In genomic region chr3:64030741-64031140, GRCh38 we compare ENCODE assay signal across 8 cellular contexts. TPM values are rescaled to one million over a fixed set of nuclear protein-coding genes. Genes with fewer than 3 reads are reported as not detected.
DNase-seq lines count a peak whose midpoint lies in the region; ATAC-seq and TF ChIP-seq lines count a peak whose summit lies in the region.

No MANE protein-coding gene starts in this region.

- intact Hi-C loops in tibial artery (cut with DNase I; ENCODE audit: low total_unique reads): loop anchor here (2.0 to 10.0 kb wide), 4 partner anchors 124 to 452 kb away; no protein-coding TSS in a partner anchor

- no peak overlapping the region for H2AK5ac ChIP-seq in trophoblast cell (ENCODE audit: low read length)

- no peaks in the 10 kb centered on the region for H3F3A ChIP-seq in GM23338 (replicated peaks; ENCODE audit: low read depth)

- no peak overlapping the region for H4K12ac ChIP-seq in trophoblast cell (ENCODE audit: low read depth, low read length)

- H3K4me2 ChIP-seq in GM23338: peak overlapping the region; percentile 50; the same call in 1 of the 2 replicates
- peak overlapping the region; percentile 62 for H3K4me2 ChIP-seq in trophoblast cell (ENCODE audit: low read length)

- peaks cover 4% of the 10 kb centered on the region for H3K27me3 Mint-ChIP-seq in GM23338 (ENCODE audit: insufficient read depth, low read depth, poor library complexity)

- peak; percentile 67 for DNase-seq in G401 (ENCODE audit: low spot score)
- DNase-seq in GM23338 (ENCODE audit: low spot score): peak; percentile 93
- peak; percentile 76 to 80 for DNase-seq in SHP77 (lab: John Stamatoyannopoulos, UW)
- DNase-seq in activated naive CD4-positive, alpha-beta T cell (lab: John Stamatoyannopoulos, UW): peak; percentile 34 to 57 (median 44)
- peak; percentile 79 for DNase-seq in glomerular visceral epithelial cell (ENCODE audit: extremely low spot score)
- peak; percentile 56 to 83 for DNase-seq in trophoblast cell
- DNase-seq in tibial artery: peak; percentile 41 to 78

- no peaks in the 10 kb centered on the region; the same call in 1 of the 3 replicates for H3K9me3 Mint-ChIP-seq in GM23338

- H3K4me3 ChIP-seq in GM23338: no peak overlapping the region
- H3K4me3 ChIP-seq in trophoblast cell (ENCODE audit: low read depth, low read length): no peak overlapping the region
- H3K4me3 ChIP-seq in tibial artery: peak overlapping the region; percentile 20 to 41

- H3K27ac Mint-ChIP-seq in GM23338: peak overlapping the region; percentile 71; the same call in 1 of the 2 replicates

- H3K4ac ChIP-seq in trophoblast cell (ENCODE audit: low read depth, low read length): no peak overlapping the region

- H2AFZ ChIP-seq in GM23338: 0 out of 2 replicates have a peak overlapping the region, but pooled peaks have one; percentile 7
- H2AFZ ChIP-seq in trophoblast cell (ENCODE audit: insufficient read depth, low read length, poor library complexity): no peak overlapping the region

- WGBS in trophoblast cell (ENCODE audit: extremely low coverage, insufficient coverage, insufficient read length): no CpG with 5 or more reads among the region's 16 CpGs

- H3K27me3 ChIP-seq in GM23338 (ENCODE audit: insufficient read depth) (no peaks in the 10 kb centered on the region), trophoblast cell (ENCODE audit: insufficient read depth, low read length) (no peaks in the 10 kb centered on the region), tibial artery (peaks cover 0 to 2% of the 10 kb centered on the region in 2 donors)

- H3K79me1 ChIP-seq in trophoblast cell (ENCODE audit: low read length): peaks cover 5% of the 10 kb centered on the region

- H3K9ac ChIP-seq in trophoblast cell (ENCODE audit: low read length): no peak overlapping the region

- no peak overlapping the region for H2BK12ac ChIP-seq in trophoblast cell (ENCODE audit: low read length)

- H3K79me2 ChIP-seq in GM23338 (replicated peaks; ENCODE audit: insufficient read depth) (no peaks in the 10 kb centered on the region), trophoblast cell (ENCODE audit: control insufficient read depth, insufficient read depth, low read length, poor library complexity) (no peaks in the 10 kb centered on the region)

- peak; percentile 98 for ATAC-seq in GM23338

- TF ChIP-seq CTCF in GM23338 (conservative IDR thresholded peaks at IDR 0.05; ENCODE audit: low read depth in 2 of 2) (peak; percentile 79 to 100), LNCAP (IDR thresholded peaks at IDR 0.05) (peak; percentile 80), tibial artery (IDR thresholded peaks at IDR 0.05) (peak; percentile 86 to 95)

- H3K36me3 Mint-ChIP-seq in GM23338 (ENCODE audit: low read depth): no peaks in the 10 kb centered on the region

- H4K91ac ChIP-seq in trophoblast cell (ENCODE audit: low read depth, low read length): no peak overlapping the region

- no peak overlapping the region for H3K23ac ChIP-seq in trophoblast cell (ENCODE audit: low read length)

- in situ Hi-C loops in G401 (cut with HindIII; ENCODE audit: low sequenced_read_pairs): loop anchor here (25.0 kb wide), 1 partner anchor 432 kb away; no protein-coding TSS in a partner anchor

- no peak overlapping the region for H2BK120ac ChIP-seq in trophoblast cell (ENCODE audit: insufficient read depth, low read length, poor library complexity)

- H3K9me2 ChIP-seq in GM23338 (ENCODE audit: insufficient read depth): no peaks in the 10 kb centered on the region

- peak overlapping the region; percentile 3 for H2BK5ac ChIP-seq in trophoblast cell (ENCODE audit: low read depth, low read length, poor library complexity)

- no peak overlapping the region for H3K18ac ChIP-seq in trophoblast cell (ENCODE audit: low read length)

- no peak overlapping the region for H3K14ac ChIP-seq in trophoblast cell (ENCODE audit: low read length)

- peak overlapping the region; percentile 38; the same call in 2 of the 3 replicates for H3K4me3 Mint-ChIP-seq in GM23338

- no peak overlapping the region for H3K27ac ChIP-seq in GM23338 (ENCODE audit: low read depth)
- H3K27ac ChIP-seq in trophoblast cell (ENCODE audit: low read depth, low read length): no peak overlapping the region
- no peak overlapping the region for H3K27ac ChIP-seq in tibial artery

- H3K9me3 ChIP-seq in trophoblast cell (ENCODE audit: insufficient read depth, low read depth, low read length) (peaks cover 2% of the 10 kb centered on the region), tibial artery (peaks cover 0 to 5% (median 3%) of the 10 kb centered on the region in 3 donors)

- peaks cover 13% of the 10 kb centered on the region for H3K4me1 ChIP-seq in GM23338 (ENCODE audit: insufficient read depth)
- H3K4me1 ChIP-seq in trophoblast cell (ENCODE audit: control insufficient read depth in 1 of 2, insufficient read depth in 2 of 2, low read length in 2 of 2): no peaks in the 10 kb centered on the region
- H3K4me1 ChIP-seq in tibial artery: peaks cover 0 to 10% (median 4%) of the 10 kb centered on the region in 4 donors

- H4K8ac ChIP-seq in trophoblast cell (ENCODE audit: low read depth, low read length): peak overlapping the region; percentile 1

- H3K36me3 ChIP-seq in GM23338 (ENCODE audit: insufficient read depth) (no peaks in the 10 kb centered on the region), trophoblast cell (ENCODE audit: control insufficient read depth in 1 of 2, insufficient read depth in 2 of 2, low read length in 2 of 2) (no peaks in the 10 kb centered on the region), tibial artery (no peaks in the 10 kb centered on the region)

- no peaks in the 10 kb centered on the region for H4K20me1 ChIP-seq in GM23338 (replicated peaks; ENCODE audit: insufficient read depth)

- H3K4me1 Mint-ChIP-seq in GM23338: peaks cover 27% of the 10 kb centered on the region

TF ChIP-seq in GM23338, 12 proteins besides CTCF, POLR2A, EP300 and RAD21:
- TF ChIP-seq NANOG (IDR thresholded peaks at IDR 0.05; ENCODE audit: borderline replicate concordance) (no peak), ETS1 (IDR thresholded peaks at IDR 0.05) (peak; percentile 44; the same call in 1 of the 2 replicates), CREB1 (CRISPR knock-in tag; IDR thresholded peaks at IDR 0.05; ENCODE audit: low read depth) (peak; percentile 51; the same call in 1 of the 2 replicates)
TF ChIP-seq in GM23338: peak in this region for 2.

RNA-seq across cellular contexts. Expression of gene PSMD6, which starts 7.4 kb away (rescaled TPM):
- total RNA-seq in G401 (2014; rRNA removed; shearing (Covaris generic)): 95.3 and 121 TPM in 2 replicates
- total RNA-seq in GM23338 (2014; rRNA removed; shearing (Covaris generic)): 98.1 and 108 TPM in 2 replicates
- polyA plus RNA-seq in GM23338 (2016; fragmentation: Nextera tagmentation; extraction: Ambion mirVana): 195 and 205 TPM in 2 replicates
- 133 and 140 TPM in 2 replicates for polyA plus RNA-seq in trophoblast cell (2013)

Comparison
In these comparisons a context has a peak if more than half of its experiments do, and no peak if none do; other contexts are left out.
1. H3K4me3 ChIP-seq: peak in tibial artery (2 of 2); none in GM23338 (single experiment) and trophoblast cell (single experiment).
2. Peak in every context shown above with its lines, with median percentiles within 50 percentile points of each other: DNase-seq and CTCF ChIP-seq.